1 cellular context compared by ENCODE assay signal in genomic region chr4:57043304-57044251, GRCh38.
A peak's percentile ranks its signal among the peaks of the same experiment; 100 is the strongest.
TF ChIP-seq lines count a peak whose summit lies in the region.

No MANE protein-coding gene starts in this region.

TF ChIP-seq in HEK293, 187 proteins besides CTCF, POLR2A, EP300 and RAD21 (continued from another document):
- TF ChIP-seq PRDM10 (tag by site-specific recombination; IDR thresholded peaks at IDR 0.05) (peak; percentile 79), ZNF335 (tag by site-specific recombination; conservative IDR thresholded peaks at IDR 0.05) (no peak), ZNF140 (tag by site-specific recombination; IDR thresholded peaks at IDR 0.05) (no peak), ZIC2 (tag by site-specific recombination; IDR thresholded peaks at IDR 0.05) (no peak), ZNF354C (tag by site-specific recombination; IDR thresholded peaks at IDR 0.05; ENCODE audit: borderline replicate concordance, low read depth) (no peak)
